ENCODE assay signal across 20 cellular contexts in the genomic region with DNA sequence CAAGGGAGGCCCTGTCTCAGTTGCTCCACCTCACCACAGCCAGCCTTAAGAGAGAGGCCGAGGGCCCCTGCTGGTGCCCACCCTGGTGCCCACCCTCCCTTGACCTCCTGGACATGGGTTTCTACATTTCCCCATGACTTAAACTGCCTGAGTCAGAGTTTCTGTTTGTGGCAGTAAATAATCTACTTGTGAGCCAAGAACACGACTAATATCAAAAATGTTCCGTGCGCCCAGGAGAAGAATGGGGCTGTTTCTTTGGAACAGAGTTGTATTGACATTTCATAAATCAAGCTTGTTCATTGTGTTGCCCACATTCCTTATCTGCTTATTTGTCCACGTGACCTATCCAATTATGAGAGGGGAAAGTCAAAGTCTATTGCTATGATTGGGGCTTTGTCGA.
DNase-seq lines count a peak whose midpoint lies in the region; ATAC-seq and TF ChIP-seq lines count a peak whose summit lies in the region.
"Had no signal": no experiment of that assay in that cellular context is flagged by ENCODE, and none has a peak within 500 bp of the region (broad histone marks: within the 10 kb centered on the region; RNA-seq: fewer than 3 reads in every experiment).

No MANE protein-coding gene starts in this region.

- POLR2A ChIA-PET in T-cell (lab: Charles Lee) = no interaction called here

- no TSS peak for BruUV-seq in Calu3 (replicated peaks; lab: Mats Ljungman, UMichigan)

- H3K9me3 ChIP-seq in gastroesophageal sphincter = no peaks in the 10 kb centered on the region
- no peaks in the 10 kb centered on the region for H3K9me3 ChIP-seq in uterus
- H3K9me3 ChIP-seq in thyroid gland = no peaks in the 10 kb centered on the region
- H3K9me3 ChIP-seq: gastrocnemius medialis, lower lobe of right lung had no signal

- H3K36me3 Mint-ChIP-seq in Calu3 (ENCODE audit: insufficient read depth, unreplicated experiment) (peaks cover 21% of the 10 kb centered on the region), T-cell (no peaks in the 10 kb centered on the region)
- H3K36me3 Mint-ChIP-seq in stimulated activated naive B cell treated with anti-CD40 and anti-IgM and Interleukin-4, amounts not matched to agents 10 μg/mL and 1 μg/mL and 100 μg/mL, for 72 hours = no peaks in the 10 kb centered on the region
- H3K36me3 Mint-ChIP-seq: activated naive CD4-positive, alpha-beta T cell treated with anti-CD3 and anti-CD28 coated beads, Interleukin-2, amount 50 U/mL, for 24 hours; CD14-positive monocyte had no signal

- 84 to 92% methylated on average over 5 of the region's 6 CpGs for WGBS in gastroesophageal sphincter (ENCODE audit: low coverage in 1 of 2), 2 donors
- 84 to 88% methylated on average over 6 of the region's 6 CpGs for whole genome bisulfite sequencing in thyroid gland, 2 donors

- ATAC-seq in gastroesophageal sphincter (peak; percentile 41), T-cell (replicated peaks in 1 of 4) (no peak)
- ATAC-seq in stimulated activated naive B cell treated with anti-CD40 and anti-IgM and Interleukin-4, amounts not matched to agents 10 μg/mL and 1 μg/mL and 100 μg/mL, for 72 hours (replicated peaks) = no peak
- ATAC-seq: gastrocnemius medialis, K562, lower lobe of right lung had no signal

- DNase-seq in Calu3 (peak; percentile 80), RPMI7951 (ENCODE audit: low read depth) (peak; percentile 64), retinal pigment epithelial cell (ENCODE audit: low read depth) (peak; percentile 44), uterus (no peak), thyroid gland (no peak), T-cell (no peak)
- no peak for DNase-seq in stimulated activated naive B cell treated with anti-CD40 and anti-IgM and Interleukin-4, amounts not matched to agents 10 μg/mL and 1 μg/mL and 100 μg/mL, for 72 hours
- DNase-seq: activated CD4-positive, alpha-beta T cell treated with anti-CD3 and anti-CD28 coated beads, Interleukin-2, amount 10 ng/mL, durations not matched to agents 24 days and 14 days; aorta; DMS 273 treated with DMSO at 0.1 percent for 48 hours; effector CD4-positive, alpha-beta T cell; gastrocnemius medialis; H7; lower lobe of right lung; NCI-H1694 treated with DMSO at 0.1 percent for 48 hours; NCI-H2227 treated with DMSO at 0.1 percent for 48 hours had no signal

- H3K4me1 ChIP-seq in gastroesophageal sphincter = no peaks in the 10 kb centered on the region
- no peaks in the 10 kb centered on the region for H3K4me1 ChIP-seq in uterus
- H3K4me1 ChIP-seq in thyroid gland = no peaks in the 10 kb centered on the region
- H3K4me1 ChIP-seq: gastrocnemius medialis, lower lobe of right lung had no signal

- intact Hi-C loops in Calu3 (cut with micrococcal nuclease; ENCODE audit: unreplicated experiment) = loop anchor here (1.0 to 10.0 kb wide), 5 partner anchors 48 to 374 kb away; partner anchors contain the start of gene PMEPA1
- intact Hi-C loops in uterus (cut with DNase I; ENCODE audit: low total_unique reads) = no loop called here
- intact Hi-C loops in thyroid gland (cut with DNase I) = loop anchor here (10.0 kb wide), 1 partner anchor 430 kb away; no protein-coding TSS in a partner anchor

- no peak overlapping the region for H3K4me3 ChIP-seq in gastroesophageal sphincter
- no peak overlapping the region for H3K4me3 ChIP-seq in retinal pigment epithelial cell (ENCODE audit: low read length)
- H3K4me3 ChIP-seq in uterus = no peak overlapping the region
- H3K4me3 ChIP-seq in thyroid gland (replicated peaks in 1 of 3) = no peak overlapping the region
- H3K4me3 ChIP-seq: gastrocnemius medialis, K562, lower lobe of right lung had no signal

- H3K27me3 Mint-ChIP-seq in Calu3 (ENCODE audit: unreplicated experiment) (no peaks in the 10 kb centered on the region), T-cell (peaks cover 2 to 4% of the 10 kb centered on the region in 2 donors)
- H3K27me3 Mint-ChIP-seq in stimulated activated naive B cell treated with anti-CD40 and anti-IgM and Interleukin-4, amounts not matched to agents 10 μg/mL and 1 μg/mL and 100 μg/mL, for 72 hours = peaks cover 12% of the 10 kb centered on the region in 2 donors
- H3K27me3 Mint-ChIP-seq: activated CD4-positive, alpha-beta T cell treated with anti-CD3 and anti-CD28 coated beads, Interleukin-2, amount 10 ng/mL, durations not matched to agents 24 days and 14 days; activated naive CD4-positive, alpha-beta T cell treated with anti-CD3 and anti-CD28 coated beads, Interleukin-2, amount 50 U/mL, for 24 hours had no signal

- H3K27ac ChIP-seq in gastroesophageal sphincter (peak overlapping the region in 1 of 4 donors; percentile 30), uterus (no peak overlapping the region), thyroid gland (no peak overlapping the region)
- H3K27ac ChIP-seq: gastrocnemius medialis, lower lobe of right lung had no signal

- H3K36me3 ChIP-seq in gastroesophageal sphincter = no peaks in the 10 kb centered on the region
- no peaks in the 10 kb centered on the region for H3K36me3 ChIP-seq in uterus
- H3K36me3 ChIP-seq in thyroid gland = no peaks in the 10 kb centered on the region
- H3K36me3 ChIP-seq: gastrocnemius medialis, lower lobe of right lung had no signal

- TF ChIP-seq CTCF in Calu3 (IDR thresholded peaks at IDR 0.05; ENCODE audit: unreplicated experiment) = no peak
- TF ChIP-seq CTCF in gastroesophageal sphincter (IDR thresholded peaks at IDR 0.05) = no peak
- TF ChIP-seq CTCF in retinal pigment epithelial cell (conservative IDR thresholded peaks at IDR 0.05; ENCODE audit: low read depth, low read length) = no peak
- no peak for TF ChIP-seq CTCF in uterus (IDR thresholded peaks at IDR 0.05)
- no peak for TF ChIP-seq CTCF in thyroid gland (IDR thresholded peaks at IDR 0.05)

- H3K4me3 Mint-ChIP-seq in Calu3 (ENCODE audit: low read depth, unreplicated experiment) (peak overlapping the region; percentile 49), T-cell (no peak overlapping the region)
- H3K4me3 Mint-ChIP-seq in stimulated activated naive B cell treated with anti-CD40 and anti-IgM and Interleukin-4, amounts not matched to agents 10 μg/mL and 1 μg/mL and 100 μg/mL, for 72 hours = no peak overlapping the region
- H3K4me3 Mint-ChIP-seq: activated CD4-positive, alpha-beta T cell treated with anti-CD3 and anti-CD28 coated beads, Interleukin-2, amount 10 ng/mL, durations not matched to agents 24 days and 14 days; activated naive CD4-positive, alpha-beta T cell treated with anti-CD3 and anti-CD28 coated beads, Interleukin-2, amount 50 U/mL, for 24 hours; CD14-positive monocyte had no signal

- H3K4me1 Mint-ChIP-seq in Calu3 (ENCODE audit: low read depth, unreplicated experiment) (peaks cover 47% of the 10 kb centered on the region), T-cell (no peaks in the 10 kb centered on the region)
- no peaks in the 10 kb centered on the region for H3K4me1 Mint-ChIP-seq in stimulated activated naive B cell treated with anti-CD40 and anti-IgM and Interleukin-4, amounts not matched to agents 10 μg/mL and 1 μg/mL and 100 μg/mL, for 72 hours
- H3K4me1 Mint-ChIP-seq: activated CD4-positive, alpha-beta T cell treated with anti-CD3 and anti-CD28 coated beads, Interleukin-2, amount 10 ng/mL, durations not matched to agents 24 days and 14 days; activated naive CD4-positive, alpha-beta T cell treated with anti-CD3 and anti-CD28 coated beads, Interleukin-2, amount 50 U/mL, for 24 hours; CD14-positive monocyte had no signal

- CTCF ChIA-PET in Calu3 (lab: Charles Lee) (interaction anchor here (0.6 to 3.7 kb wide), 17 partner anchors 27 to 796 kb away, joined by 3 to 34 read pairs (median 6); partner anchors contain the start of gene PMEPA1), T-cell (lab: Charles Lee) (no interaction called here)

- H3K27ac Mint-ChIP-seq in Calu3 (ENCODE audit: unreplicated experiment) = peak overlapping the region; percentile 97
- no peak overlapping the region for H3K27ac Mint-ChIP-seq in stimulated activated naive B cell treated with anti-CD40 and anti-IgM and Interleukin-4, amounts not matched to agents 10 μg/mL and 1 μg/mL and 100 μg/mL, for 72 hours
- H3K27ac Mint-ChIP-seq in T-cell = no peak overlapping the region
- H3K27ac Mint-ChIP-seq: activated CD4-positive, alpha-beta T cell treated with anti-CD3 and anti-CD28 coated beads, Interleukin-2, amount 10 ng/mL, durations not matched to agents 24 days and 14 days; activated naive CD4-positive, alpha-beta T cell treated with anti-CD3 and anti-CD28 coated beads, Interleukin-2, amount 50 U/mL, for 24 hours; CD14-positive monocyte had no signal

- TF ChIP-seq POLR2A in gastroesophageal sphincter (IDR thresholded peaks at IDR 0.05) (no peak), uterus (IDR thresholded peaks at IDR 0.05) (no peak), thyroid gland (IDR thresholded peaks at IDR 0.05) (no peak)

- H3K9me3 Mint-ChIP-seq in Calu3 (ENCODE audit: low read depth, unreplicated experiment) (peaks cover 3% of the 10 kb centered on the region), T-cell (no peaks in the 10 kb centered on the region)
- H3K9me3 Mint-ChIP-seq in stimulated activated naive B cell treated with anti-CD40 and anti-IgM and Interleukin-4, amounts not matched to agents 10 μg/mL and 1 μg/mL and 100 μg/mL, for 72 hours = no peaks in the 10 kb centered on the region
- H3K9me3 Mint-ChIP-seq: activated CD4-positive, alpha-beta T cell treated with anti-CD3 and anti-CD28 coated beads, Interleukin-2, amount 10 ng/mL, durations not matched to agents 24 days and 14 days; activated naive CD4-positive, alpha-beta T cell treated with anti-CD3 and anti-CD28 coated beads, Interleukin-2, amount 50 U/mL, for 24 hours; CD14-positive monocyte had no signal

- no peak for TF ChIP-seq EP300 in gastroesophageal sphincter (IDR thresholded peaks at IDR 0.05)

- H3K27me3 ChIP-seq in gastroesophageal sphincter (no peaks in the 10 kb centered on the region), uterus (no peaks in the 10 kb centered on the region), thyroid gland (no peaks in the 10 kb centered on the region)
- H3K27me3 ChIP-seq: gastrocnemius medialis had no signal

Comparison
In these comparisons a context has a peak if more than half of its experiments do, and no peak if none do; other contexts are left out.
1. DNase-seq: peak in Calu3 (single experiment), RPMI7951 (single experiment) and retinal pigment epithelial cell (single experiment); none in uterus (0 of 2), stimulated activated naive B cell treated with anti-CD40 and anti-IgM and Interleukin-4, amounts not matched to agents 10 μg/mL and 1 μg/mL and 100 μg/mL, for 72 hours (single experiment), thyroid gland (0 of 2) and T-cell (0 of 34).